Comparison of ENCODE assay signal across 8 cellular contexts in the genomic region with DNA sequence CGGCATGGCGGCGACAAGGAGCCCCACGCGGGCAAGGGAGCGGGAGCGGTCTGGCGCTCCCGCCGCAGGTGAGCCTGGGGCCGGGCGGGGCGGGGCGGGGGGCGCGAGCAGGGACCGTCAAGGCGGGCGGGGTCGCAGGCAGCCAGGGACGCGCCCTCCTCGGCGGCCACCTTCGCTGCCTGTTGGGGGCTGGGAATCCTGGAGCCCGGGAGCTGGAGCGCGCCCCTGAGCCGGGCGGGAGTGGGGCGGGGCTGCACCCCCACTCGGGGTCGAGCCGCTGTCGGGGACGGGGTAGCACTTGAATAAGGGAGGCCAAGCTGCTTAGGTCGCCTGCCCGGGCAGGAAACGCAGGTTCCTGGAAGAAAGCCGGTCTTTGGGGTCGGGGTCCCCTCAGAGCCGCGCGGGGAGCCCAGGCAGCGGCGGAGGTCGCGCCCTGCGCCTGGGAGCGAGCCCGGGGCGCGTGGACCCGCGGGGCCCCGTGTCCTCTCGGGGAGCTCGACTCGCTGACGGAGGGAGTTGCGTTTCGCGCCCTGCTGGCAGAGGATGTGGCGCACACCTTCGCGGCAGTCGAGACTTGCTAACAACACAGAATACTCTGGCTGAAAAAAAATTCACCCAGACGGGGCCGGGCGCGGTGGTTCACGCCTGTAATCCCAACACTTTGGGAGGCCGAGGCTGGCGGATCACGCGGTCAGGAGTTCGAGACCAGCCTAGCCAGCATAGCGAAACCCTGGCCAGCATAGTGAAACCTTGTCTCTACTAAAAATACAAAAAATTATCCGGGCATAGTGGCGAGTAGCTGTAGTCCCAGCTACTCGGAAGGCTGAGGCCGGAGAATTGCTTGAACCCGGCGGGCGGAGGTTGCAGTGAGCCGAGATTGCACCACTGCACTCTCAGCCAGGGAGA. TPM values are rescaled to one million over a fixed set of nuclear protein-coding genes. Genes with fewer than 3 reads are reported as not detected.
DNase-seq lines count a peak whose midpoint lies in the region; ATAC-seq, FAIRE-seq and TF ChIP-seq lines count a peak whose summit lies in the region.

No MANE protein-coding gene starts in this region.

- peaks cover 41% of the 10 kb centered on the region for H3K4me1 Mint-ChIP-seq in activated naive CD4-positive, alpha-beta T cell treated with anti-CD3 and anti-CD28 coated beads, Interleukin-2, amount 50 U/mL, for 24 hours

- H3K9me3 Mint-ChIP-seq in activated naive CD4-positive, alpha-beta T cell treated with anti-CD3 and anti-CD28 coated beads, Interleukin-2, amount 50 U/mL, for 24 hours, result no peaks in the 10 kb centered on the region

- H3K4me3 Mint-ChIP-seq in activated naive CD4-positive, alpha-beta T cell treated with anti-CD3 and anti-CD28 coated beads, Interleukin-2, amount 50 U/mL, for 24 hours, result peak overlapping the region; percentile 81

- H3K36me3 ChIP-seq in hepatocyte (replicated peaks; ENCODE audit: insufficient read depth, low read depth) (no peaks in the 10 kb centered on the region), smooth muscle cell (ENCODE audit: low read depth) (no peaks in the 10 kb centered on the region)

- H3K4me1 ChIP-seq in hepatocyte (ENCODE audit: insufficient read depth) (peaks cover 21% of the 10 kb centered on the region), smooth muscle cell (ENCODE audit: low read depth) (peaks cover 4% of the 10 kb centered on the region)

- peak overlapping the region; percentile 95 for H3K4me2 ChIP-seq in hepatocyte
- H3K4me2 ChIP-seq in smooth muscle cell, result peak overlapping the region; percentile 93

- H3K27ac Mint-ChIP-seq in activated naive CD4-positive, alpha-beta T cell treated with anti-CD3 and anti-CD28 coated beads, Interleukin-2, amount 50 U/mL, for 24 hours, result peak overlapping the region; percentile 49

- H3K27ac ChIP-seq in hepatocyte (peak overlapping the region; percentile 85), smooth muscle cell (ENCODE audit: low read depth) (no peak overlapping the region)

- H4K20me1 ChIP-seq in hepatocyte (ENCODE audit: insufficient read depth, poor library complexity, severe bottlenecking) (no peaks in the 10 kb centered on the region), smooth muscle cell (ENCODE audit: low read depth) (no peaks in the 10 kb centered on the region)

- peak; percentile 95 for FAIRE-seq in HTR-8/SVneo (lab: Jason Lieb, UNC)

- no peaks in the 10 kb centered on the region for H3K27me3 Mint-ChIP-seq in activated naive CD4-positive, alpha-beta T cell treated with anti-CD3 and anti-CD28 coated beads, Interleukin-2, amount 50 U/mL, for 24 hours

- peaks cover 8% of the 10 kb centered on the region for H3F3A ChIP-seq in smooth muscle cell (ENCODE audit: low read depth)

- H3K36me3 Mint-ChIP-seq in activated naive CD4-positive, alpha-beta T cell treated with anti-CD3 and anti-CD28 coated beads, Interleukin-2, amount 50 U/mL, for 24 hours, result no peaks in the 10 kb centered on the region

- no peaks in the 10 kb centered on the region for H3K9me2 ChIP-seq in hepatocyte (replicated peaks; ENCODE audit: insufficient read depth)

- H3K9ac ChIP-seq in smooth muscle cell (ENCODE audit: low read depth), result no peak overlapping the region

- 9% methylated on average over 48 of the region's 86 CpGs for WGBS in hepatocyte (ENCODE audit: low lambda C conversion rate, missing lambda C conversion rate)
- 6% methylated on average over 67 of the region's 86 CpGs for WGBS in smooth muscle cell (ENCODE audit: low lambda C conversion rate)

- H2AFZ ChIP-seq in hepatocyte (peak overlapping the region; percentile 92), smooth muscle cell (ENCODE audit: low read depth) (peak overlapping the region; percentile 88)

- peak overlapping the region; percentile 87 for H3K4me3 ChIP-seq in hepatocyte
- H3K4me3 ChIP-seq in smooth muscle cell, result peak overlapping the region; percentile 71

- ATAC-seq in GM21390 (IDR thresholded peaks at IDR 0.05; ENCODE audit: unreplicated experiment) (peak; percentile 74), SK-N-SH treated with all-trans-retinoic acid at 6 μM for 48 hours (peak; percentile 70)

- H3K27me3 ChIP-seq in hepatocyte, result no peaks in the 10 kb centered on the region
- H3K27me3 ChIP-seq in smooth muscle cell (ENCODE audit: low read depth), result peaks cover 50% of the 10 kb centered on the region

- H3K79me2 ChIP-seq in hepatocyte (peaks cover 38% of the 10 kb centered on the region), smooth muscle cell (ENCODE audit: low read depth) (no peaks in the 10 kb centered on the region)

- peak; percentile 40 for DNase-seq in DMS153 treated with DMSO at 0.1 percent for 48 hours (lab: John Stamatoyannopoulos, UW; ENCODE audit: unreplicated experiment)
- peak; percentile 75 for DNase-seq in HTR-8/SVneo (ENCODE audit: insufficient read length, low spot score)
- DNase-seq in hepatocyte (ENCODE audit: low spot score), result peak; percentile 83
- DNase-seq in smooth muscle cell (lab: John Stamatoyannopoulos, UW; ENCODE audit: unreplicated experiment), result peak; percentile 19
- no peak for DNase-seq in hippocampal formation (lab: John Stamatoyannopoulos, UW)

- TF ChIP-seq CTCF in hepatocyte (IDR thresholded peaks at IDR 0.05; ENCODE audit: poor library complexity) (no peak), smooth muscle cell (IDR thresholded peaks at IDR 0.05; ENCODE audit: borderline replicate concordance, insufficient read depth, poor library complexity, severe bottlenecking) (peak; percentile 10)

- H3K9me3 ChIP-seq in hepatocyte (ENCODE audit: low read depth) (no peaks in the 10 kb centered on the region), smooth muscle cell (replicated peaks; ENCODE audit: low read depth) (no peaks in the 10 kb centered on the region)

TF ChIP-seq in SK-N-SH treated with all-trans-retinoic acid at 6 μM for 48 hours, 23 proteins besides CTCF, POLR2A, EP300 and RAD21 (continues in another document):
- TF ChIP-seq ZNF70 (CRISPR knock-in tag; IDR thresholded peaks at IDR 0.05) (no peak), SNAI2 (CRISPR knock-in tag; IDR thresholded peaks at IDR 0.05) (no peak), ESRRG (CRISPR knock-in tag; IDR thresholded peaks at IDR 0.05) (no peak), RARB (CRISPR knock-in tag; IDR thresholded peaks at IDR 0.05) (no peak), PPARA (CRISPR knock-in tag; IDR thresholded peaks at IDR 0.05; ENCODE audit: borderline replicate concordance) (no peak), OSR1 (CRISPR knock-in tag; IDR thresholded peaks at IDR 0.05) (no peak)
- TF ChIP-seq, protein P1, sequence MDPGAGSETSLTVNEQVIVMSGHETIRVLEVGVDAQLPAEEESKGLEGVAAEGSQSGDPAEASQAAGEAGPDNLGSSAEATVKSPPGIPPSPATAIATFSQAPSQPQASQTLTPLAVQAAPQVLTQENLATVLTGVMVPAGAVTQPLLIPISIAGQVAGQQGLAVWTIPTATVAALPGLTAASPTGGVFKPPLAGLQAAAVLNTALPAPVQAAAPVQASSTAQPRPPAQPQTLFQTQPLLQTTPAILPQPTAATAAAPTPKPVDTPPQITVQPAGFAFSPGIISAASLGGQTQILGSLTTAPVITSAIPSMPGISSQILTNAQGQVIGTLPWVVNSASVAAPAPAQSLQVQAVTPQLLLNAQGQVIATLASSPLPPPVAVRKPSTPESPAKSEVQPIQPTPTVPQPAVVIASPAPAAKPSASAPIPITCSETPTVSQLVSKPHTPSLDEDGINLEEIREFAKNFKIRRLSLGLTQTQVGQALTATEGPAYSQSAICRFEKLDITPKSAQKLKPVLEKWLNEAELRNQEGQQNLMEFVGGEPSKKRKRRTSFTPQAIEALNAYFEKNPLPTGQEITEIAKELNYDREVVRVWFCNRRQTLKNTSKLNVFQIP (CRISPR knock-in tag; IDR thresholded peaks at IDR 0.05; ENCODE audit: borderline replicate concordance, low read depth), result no peak
- TF ChIP-seq, protein P2, sequence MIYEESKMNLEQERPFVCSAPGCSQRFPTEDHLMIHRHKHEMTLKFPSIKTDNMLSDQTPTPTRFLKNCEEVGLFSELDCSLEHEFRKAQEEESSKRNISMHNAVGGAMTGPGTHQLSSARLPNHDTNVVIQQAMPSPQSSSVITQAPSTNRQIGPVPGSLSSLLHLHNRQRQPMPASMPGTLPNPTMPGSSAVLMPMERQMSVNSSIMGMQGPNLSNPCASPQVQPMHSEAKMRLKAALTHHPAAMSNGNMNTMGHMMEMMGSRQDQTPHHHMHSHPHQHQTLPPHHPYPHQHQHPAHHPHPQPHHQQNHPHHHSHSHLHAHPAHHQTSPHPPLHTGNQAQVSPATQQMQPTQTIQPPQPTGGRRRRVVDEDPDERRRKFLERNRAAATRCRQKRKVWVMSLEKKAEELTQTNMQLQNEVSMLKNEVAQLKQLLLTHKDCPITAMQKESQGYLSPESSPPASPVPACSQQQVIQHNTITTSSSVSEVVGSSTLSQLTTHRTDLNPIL (CRISPR knock-in tag; IDR thresholded peaks at IDR 0.05; ENCODE audit: low read depth), result no peak
- TF ChIP-seq, protein P3, sequence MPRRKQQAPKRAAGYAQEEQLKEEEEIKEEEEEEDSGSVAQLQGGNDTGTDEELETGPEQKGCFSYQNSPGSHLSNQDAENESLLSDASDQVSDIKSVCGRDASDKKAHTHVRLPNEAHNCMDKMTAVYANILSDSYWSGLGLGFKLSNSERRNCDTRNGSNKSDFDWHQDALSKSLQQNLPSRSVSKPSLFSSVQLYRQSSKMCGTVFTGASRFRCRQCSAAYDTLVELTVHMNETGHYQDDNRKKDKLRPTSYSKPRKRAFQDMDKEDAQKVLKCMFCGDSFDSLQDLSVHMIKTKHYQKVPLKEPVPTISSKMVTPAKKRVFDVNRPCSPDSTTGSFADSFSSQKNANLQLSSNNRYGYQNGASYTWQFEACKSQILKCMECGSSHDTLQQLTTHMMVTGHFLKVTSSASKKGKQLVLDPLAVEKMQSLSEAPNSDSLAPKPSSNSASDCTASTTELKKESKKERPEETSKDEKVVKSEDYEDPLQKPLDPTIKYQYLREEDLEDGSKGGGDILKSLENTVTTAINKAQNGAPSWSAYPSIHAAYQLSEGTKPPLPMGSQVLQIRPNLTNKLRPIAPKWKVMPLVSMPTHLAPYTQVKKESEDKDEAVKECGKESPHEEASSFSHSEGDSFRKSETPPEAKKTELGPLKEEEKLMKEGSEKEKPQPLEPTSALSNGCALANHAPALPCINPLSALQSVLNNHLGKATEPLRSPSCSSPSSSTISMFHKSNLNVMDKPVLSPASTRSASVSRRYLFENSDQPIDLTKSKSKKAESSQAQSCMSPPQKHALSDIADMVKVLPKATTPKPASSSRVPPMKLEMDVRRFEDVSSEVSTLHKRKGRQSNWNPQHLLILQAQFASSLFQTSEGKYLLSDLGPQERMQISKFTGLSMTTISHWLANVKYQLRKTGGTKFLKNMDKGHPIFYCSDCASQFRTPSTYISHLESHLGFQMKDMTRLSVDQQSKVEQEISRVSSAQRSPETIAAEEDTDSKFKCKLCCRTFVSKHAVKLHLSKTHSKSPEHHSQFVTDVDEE (CRISPR knock-in tag; IDR thresholded peaks at IDR 0.05), result no peak

RNA-seq across cellular contexts. Expression of a gene that starts 0.6 kb away (rescaled TPM):
- 25.4 and 35.4 TPM in 2 replicates for total RNA-seq in hepatocyte
- 29.0 and 35.4 TPM in 2 replicates for polyA plus RNA-seq in hepatocyte
- total RNA-seq in smooth muscle cell, result 0.63 and 1.1 TPM in 2 replicates
- polyA plus RNA-seq in smooth muscle cell, result 0.19 and 0.79 TPM in 2 replicates

Comparison
In these comparisons a context has a peak if more than half of its experiments do, and no peak if none do; other contexts are left out.
1. DNase-seq: peak in DMS153 treated with DMSO at 0.1 percent for 48 hours (single experiment), HTR-8/SVneo (single experiment), hepatocyte (single experiment) and smooth muscle cell (single experiment); none in hippocampal formation (0 of 2).
2. RNA of a gene that starts 0.6 kb away (total RNA-seq): 25.4 to 35.4 TPM in hepatocyte; 0.63 to 1.1 TPM in smooth muscle cell; every median in the first group is over 10 times any median in the second.